ENCODE assay signal across 8 cellular contexts in genomic region chr13:30307194-30307965, GRCh38. TPM values are rescaled to one million over a fixed set of nuclear protein-coding genes. Genes with fewer than 3 reads are reported as not detected.
DNase-seq lines count a peak whose midpoint lies in the region; ATAC-seq and TF ChIP-seq lines count a peak whose summit lies in the region.

Gene KATNAL1 (minus strand): TSS chr13:30307551. CDS start chr13:30283777, 23,774 bp downstream.

- peak; percentile 70 for ATAC-seq in activated naive CD8-positive, alpha-beta T cell treated with anti-CD3 and anti-CD28 coated beads, Interleukin-2, amount 50 U/mL, for 24 hours
- ATAC-seq in left cardiac atrium: peak; percentile 94 to 95

- H3K4me3 ChIP-seq in GM12864 (ENCODE audit: low read depth, low read length): peak within 1 kb of the TSS; percentile 97
- peak within 1 kb of the TSS; percentile 76 for H3K4me3 ChIP-seq in NB4 (ENCODE audit: low read depth, low read length)

- TF ChIP-seq CTCF in GM12864 (IDR thresholded peaks at IDR 0.05; ENCODE audit: low read depth, low read length, missing control alignments) (no peak), HFFc6 (IDR thresholded peaks at IDR 0.05) (no peak), NB4 (IDR thresholded peaks at IDR 0.05; ENCODE audit: low read depth, low read length) (no peak), progenitor cell of endocrine pancreas (IDR thresholded peaks at IDR 0.05; ENCODE audit: unreplicated experiment) (no peak)

- no peak for DNase-seq in GM12864 (ENCODE audit: low read depth)
- DNase-seq in HFFc6: peak; percentile 64
- DNase-seq in NB4 (ENCODE audit: low read depth): peak; percentile 87
- DNase-seq in SW480 (ENCODE audit: low spot score): peak; percentile 78
- peak; percentile 73 for DNase-seq in activated naive CD8-positive, alpha-beta T cell treated with anti-CD3 and anti-CD28 coated beads, Interleukin-2, amount 50 U/mL, for 24 hours
- DNase-seq in left cardiac atrium: peak; percentile 85
- DNase-seq in progenitor cell of endocrine pancreas (ENCODE audit: low spot score, unreplicated experiment): peak; percentile 69
- DNase-seq in ureter (ENCODE audit: low spot score): peak; percentile 74

- H3K36me3 Mint-ChIP-seq in HFFc6 (ENCODE audit: low read depth) (peaks cover 12% of the 10 kb centered on the region), progenitor cell of endocrine pancreas (ENCODE audit: insufficient read depth) (no peaks in the 10 kb centered on the region)
- peaks cover 2% of the 10 kb centered on the region for H3K36me3 Mint-ChIP-seq in activated naive CD8-positive, alpha-beta T cell treated with anti-CD3 and anti-CD28 coated beads, Interleukin-2, amount 50 U/mL, for 24 hours (ENCODE audit: low read depth)

- intact Hi-C loops in left cardiac atrium (cut with DNase I): loop anchor here in 1 of 2 donors (2.0 kb wide), 1 partner anchor 33 kb away; no protein-coding TSS in a partner anchor

- H3K27ac Mint-ChIP-seq in HFFc6 (peak within 1 kb of the TSS; percentile 84), progenitor cell of endocrine pancreas (peak within 1 kb of the TSS; percentile 85)
- peak within 1 kb of the TSS; percentile 72 for H3K27ac Mint-ChIP-seq in activated naive CD8-positive, alpha-beta T cell treated with anti-CD3 and anti-CD28 coated beads, Interleukin-2, amount 50 U/mL, for 24 hours

- H3K27me3 Mint-ChIP-seq in HFFc6 (ENCODE audit: insufficient read depth): peaks cover 1% of the 10 kb centered on the region; the same call in 1 of the 2 replicates
- no peaks in the 10 kb centered on the region for H3K27me3 Mint-ChIP-seq in activated naive CD8-positive, alpha-beta T cell treated with anti-CD3 and anti-CD28 coated beads, Interleukin-2, amount 50 U/mL, for 24 hours
- H3K27me3 Mint-ChIP-seq in progenitor cell of endocrine pancreas: peaks cover 4% of the 10 kb centered on the region

- peak; percentile 16 for TF ChIP-seq POLR2A in NB4 (IDR thresholded peaks at IDR 0.05; ENCODE audit: extremely low read depth, insufficient read length)

- H3K4me3 Mint-ChIP-seq in HFFc6 (peak within 1 kb of the TSS; percentile 92), progenitor cell of endocrine pancreas (ENCODE audit: low read depth) (peak within 1 kb of the TSS; percentile 82)
- H3K4me3 Mint-ChIP-seq in activated naive CD8-positive, alpha-beta T cell treated with anti-CD3 and anti-CD28 coated beads, Interleukin-2, amount 50 U/mL, for 24 hours: peak within 1 kb of the TSS; percentile 83

- H3K9me3 Mint-ChIP-seq in HFFc6: no peaks in the 10 kb centered on the region
- no peaks in the 10 kb centered on the region for H3K9me3 Mint-ChIP-seq in activated naive CD8-positive, alpha-beta T cell treated with anti-CD3 and anti-CD28 coated beads, Interleukin-2, amount 50 U/mL, for 24 hours
- H3K9me3 Mint-ChIP-seq in progenitor cell of endocrine pancreas (ENCODE audit: low read depth): no peaks in the 10 kb centered on the region

- H3K4me1 Mint-ChIP-seq in HFFc6 (ENCODE audit: low read depth) (peaks cover 58% of the 10 kb centered on the region), progenitor cell of endocrine pancreas (ENCODE audit: low read depth) (peaks cover 13% of the 10 kb centered on the region)
- H3K4me1 Mint-ChIP-seq in activated naive CD8-positive, alpha-beta T cell treated with anti-CD3 and anti-CD28 coated beads, Interleukin-2, amount 50 U/mL, for 24 hours: peaks cover 34% of the 10 kb centered on the region

RNA-seq across cellular contexts. Expression of gene KATNAL1, which starts in this region (rescaled TPM):
- 10 to 100 TPM; 48.2 to 71.4 (median 61.2) TPM for total RNA-seq in HFFc6 (2021; fragmentation: NEBNext Ultra II Directional; extraction: Animal tissue kit (Norgen Biotek cat#: 25700))
- total RNA-seq in left cardiac atrium: 10 to 100 TPM; 41.9 to 42.1 TPM
- total RNA-seq in progenitor cell of endocrine pancreas: 22.7 and 25.9 TPM in 2 replicates
- total RNA-seq in ureter: 18.8 TPM
